Comparison of ENCODE assay signal across 7 cellular contexts in the genomic region with DNA sequence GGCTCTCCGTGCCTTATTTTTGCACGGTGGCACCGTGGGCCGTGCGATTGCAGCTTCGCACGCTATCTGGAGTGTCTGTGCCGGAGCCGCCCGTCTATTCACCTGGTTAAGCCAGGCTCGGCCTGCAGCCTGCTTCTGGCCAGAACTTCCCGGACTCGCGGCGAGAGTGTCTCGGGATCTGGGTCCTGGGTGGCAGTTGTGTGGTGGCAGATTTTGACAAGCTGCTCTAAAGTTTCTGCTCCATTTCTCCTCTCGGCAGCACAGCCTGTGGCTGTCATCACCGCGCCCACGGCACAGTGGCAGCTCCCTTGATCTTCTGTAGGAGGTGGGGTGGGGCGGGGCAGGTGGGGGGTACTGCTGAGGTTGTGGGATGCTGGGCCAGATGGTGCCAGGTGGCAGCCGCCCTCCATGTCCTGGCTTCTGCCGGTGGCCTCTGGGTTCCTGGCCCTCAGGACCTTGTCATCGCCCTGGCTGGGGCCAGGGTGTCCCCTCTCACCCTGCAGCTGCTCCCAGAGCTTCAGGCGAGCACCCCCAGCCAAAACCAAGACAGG.
DNase-seq lines count a peak whose midpoint lies in the region; ATAC-seq and TF ChIP-seq lines count a peak whose summit lies in the region.

No MANE protein-coding gene starts in this region.

- peaks cover 36% of the 10 kb centered on the region for H3K4me1 Mint-ChIP-seq in dendritic cell treated with granulocyte-macrophage colony-stimulating factor and Interleukin-4, amounts not matched to agents 40 ng/mL and 50 ng/mL, for 4 days (ENCODE audit: low read depth)

- CTCF ChIA-PET in HEK293 (lab: Yijun Ruan, JAX) (interaction anchor here (0.5 to 1.1 kb wide), 8 partner anchors 11 to 1232 kb away, joined by 3 to 7 read pairs (median 4); no protein-coding TSS in a partner anchor), RWPE1 (lab: Yijun Ruan, JAX) (interaction anchor here (0.6 to 2.0 kb wide), 7 partner anchors 25 to 727 kb away, joined by 3 to 23 read pairs (median 4); no protein-coding TSS in a partner anchor)

- H3K4me3 ChIP-seq in HEK293 (ENCODE audit: low read depth, low read length) (peak overlapping the region; percentile 31), muscle layer of colon (ENCODE audit: low read depth in 1 of 2, low read length in 2 of 2) (peak overlapping the region; percentile 41 to 58), tibial artery (peak overlapping the region; percentile 44 to 49)

- POLR2A ChIA-PET in HEK293 (lab: Yijun Ruan, JAX) (interaction anchor here (0.6 to 2.3 kb wide), 2 partner anchors 18 to 99 kb away, joined by 3 to 7 read pairs; no protein-coding TSS in a partner anchor), RWPE1 (lab: Yijun Ruan, JAX; ENCODE audit: low non-redundant PET) (no interaction called here)

- H3K36me3 ChIP-seq in HEK293 (ENCODE audit: control insufficient read depth in 2 of 2, insufficient read depth in 1 of 2, low read length in 2 of 2): no peaks in the 10 kb centered on the region
- H3K36me3 ChIP-seq in muscle layer of colon (ENCODE audit: insufficient read depth, low read length): no peaks in the 10 kb centered on the region
- no peaks in the 10 kb centered on the region for H3K36me3 ChIP-seq in tibial artery

- H3K36me3 Mint-ChIP-seq in dendritic cell treated with granulocyte-macrophage colony-stimulating factor and Interleukin-4, amounts not matched to agents 40 ng/mL and 50 ng/mL, for 4 days (ENCODE audit: low read depth): no peaks in the 10 kb centered on the region

- H3K4me3 Mint-ChIP-seq in dendritic cell treated with granulocyte-macrophage colony-stimulating factor and Interleukin-4, amounts not matched to agents 40 ng/mL and 50 ng/mL, for 4 days: peak overlapping the region; percentile 91

- H3K27me3 Mint-ChIP-seq in dendritic cell treated with granulocyte-macrophage colony-stimulating factor and Interleukin-4, amounts not matched to agents 40 ng/mL and 50 ng/mL, for 4 days: peaks cover 38% of the 10 kb centered on the region

- DNase-seq in RWPE1 (ENCODE audit: low spot score): no peak
- DNase-seq in tibial artery: peak in 1 of 2 donors; percentile 66
- DNase-seq in COLO829 (ENCODE audit: low spot score): no peak

- no peak for ATAC-seq in HG03571 (IDR thresholded peaks at IDR 0.05; ENCODE audit: unreplicated experiment)

- H3K9me3 Mint-ChIP-seq in dendritic cell treated with granulocyte-macrophage colony-stimulating factor and Interleukin-4, amounts not matched to agents 40 ng/mL and 50 ng/mL, for 4 days: no peaks in the 10 kb centered on the region

- peak overlapping the region; percentile 39 for H3K27ac Mint-ChIP-seq in dendritic cell treated with granulocyte-macrophage colony-stimulating factor and Interleukin-4, amounts not matched to agents 40 ng/mL and 50 ng/mL, for 4 days

- intact Hi-C loops in dendritic cell treated with granulocyte-macrophage colony-stimulating factor and Interleukin-4, amounts not matched to agents 40 ng/mL and 50 ng/mL, for 4 days (cut with micrococcal nuclease): loop anchor here (5.0 to 10.0 kb wide), 2 partner anchors 64 to 116 kb away; a partner anchor contains a TSS
- intact Hi-C loops in tibial artery (cut with DNase I; ENCODE audit: low total_unique reads): no loop called here

- TF ChIP-seq CTCF in HEK293 (tag by site-specific recombination; IDR thresholded peaks at IDR 0.05) (no peak), RWPE1 (conservative IDR thresholded peaks at IDR 0.05; ENCODE audit: low read depth) (no peak), tibial artery (IDR thresholded peaks at IDR 0.05) (no peak)

- no peaks in the 10 kb centered on the region for H3K9me3 ChIP-seq in HEK293 (ENCODE audit: control insufficient read depth, insufficient read depth, low read depth, low read length)
- no peaks in the 10 kb centered on the region for H3K9me3 ChIP-seq in muscle layer of colon (ENCODE audit: low read length)
- H3K9me3 ChIP-seq in tibial artery: no peaks in the 10 kb centered on the region

- H3K9ac ChIP-seq in muscle layer of colon (ENCODE audit: low read length): no peak overlapping the region

- no peak overlapping the region for H3K27ac ChIP-seq in HEK293 (ENCODE audit: extremely low read depth, low read depth, low read length)
- peak overlapping the region; percentile 60 for H3K27ac ChIP-seq in RWPE1
- H3K27ac ChIP-seq in muscle layer of colon (ENCODE audit: low read depth, low read length): peak overlapping the region; percentile 63
- H3K27ac ChIP-seq in tibial artery: peak overlapping the region; percentile 25 to 60

- H3K27me3 ChIP-seq in muscle layer of colon (ENCODE audit: control insufficient read depth in 1 of 2, insufficient read depth in 2 of 2, low read length in 2 of 2): peaks cover 10 to 70% of the 10 kb centered on the region in 2 donors
- peaks cover 0 to 86% of the 10 kb centered on the region in 2 donors for H3K27me3 ChIP-seq in tibial artery

- H3K4me1 ChIP-seq in HEK293 (ENCODE audit: control insufficient read depth, insufficient read depth, low read length) (peaks cover 6% of the 10 kb centered on the region; the same call in 1 of the 2 replicates), muscle layer of colon (ENCODE audit: insufficient read depth, low read length) (peaks cover 18% of the 10 kb centered on the region), tibial artery (peaks cover 0 to 49% (median 40%) of the 10 kb centered on the region in 4 donors)

TF ChIP-seq in HEK293, 187 proteins besides CTCF, POLR2A, EP300 and RAD21 (continues in another document):
- no peak; the same call in 1 of the 2 replicates for TF ChIP-seq ZNF335 (tag by site-specific recombination; conservative IDR thresholded peaks at IDR 0.05)
- no peak for TF ChIP-seq ZSCAN23 (tag by site-specific recombination; IDR thresholded peaks at IDR 0.05)
- peak; percentile 41 for TF ChIP-seq ZNF623 (tag by site-specific recombination; IDR thresholded peaks at IDR 0.05)
- no peak for TF ChIP-seq YY2 (tag by site-specific recombination; IDR thresholded peaks at IDR 0.05)
- no peak for TF ChIP-seq ZNF48 (tag by site-specific recombination; IDR thresholded peaks at IDR 0.05)
- TF ChIP-seq GLIS2 (tag by site-specific recombination; IDR thresholded peaks at IDR 0.05): no peak
- no peak for TF ChIP-seq ZNF169 (tag by site-specific recombination; IDR thresholded peaks at IDR 0.05)
- TF ChIP-seq ZNF600 (tag by site-specific recombination; IDR thresholded peaks at IDR 0.05): peak; percentile 55
- TF ChIP-seq ZFHX2 (tag by site-specific recombination; conservative IDR thresholded peaks at IDR 0.05): peak; percentile 96
- TF ChIP-seq, protein P1, sequence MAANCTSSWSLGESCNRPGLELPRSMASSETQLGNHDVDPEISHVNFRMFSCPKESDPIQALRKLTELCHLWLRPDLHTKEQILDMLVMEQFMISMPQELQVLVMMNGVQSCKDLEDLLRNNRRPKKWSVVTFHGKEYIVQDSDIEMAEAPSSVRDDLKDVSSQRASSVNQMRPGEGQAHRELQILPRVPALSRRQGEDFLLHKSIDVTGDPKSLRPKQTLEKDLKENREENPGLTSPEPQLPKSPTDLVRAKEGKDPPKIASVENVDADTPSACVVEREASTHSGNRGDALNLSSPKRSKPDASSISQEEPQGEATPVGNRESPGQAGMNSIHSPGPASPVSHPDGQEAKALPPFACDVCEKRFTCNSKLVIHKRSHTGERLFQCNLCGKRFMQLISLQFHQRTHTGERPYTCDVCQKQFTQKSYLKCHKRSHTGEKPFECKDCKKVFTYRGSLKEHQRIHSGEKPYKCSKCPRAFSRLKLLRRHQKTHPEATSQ (tag by site-specific recombination; IDR thresholded peaks at IDR 0.05): no peak
- TF ChIP-seq ZNF544 (tag by site-specific recombination; IDR thresholded peaks at IDR 0.05): no peak
- no peak for TF ChIP-seq ZNF433 (tag by site-specific recombination; IDR thresholded peaks at IDR 0.05; ENCODE audit: low read depth)
- TF ChIP-seq ZFP3 (tag by site-specific recombination; IDR thresholded peaks at IDR 0.05; ENCODE audit: low read depth): no peak
- TF ChIP-seq, protein P2, sequence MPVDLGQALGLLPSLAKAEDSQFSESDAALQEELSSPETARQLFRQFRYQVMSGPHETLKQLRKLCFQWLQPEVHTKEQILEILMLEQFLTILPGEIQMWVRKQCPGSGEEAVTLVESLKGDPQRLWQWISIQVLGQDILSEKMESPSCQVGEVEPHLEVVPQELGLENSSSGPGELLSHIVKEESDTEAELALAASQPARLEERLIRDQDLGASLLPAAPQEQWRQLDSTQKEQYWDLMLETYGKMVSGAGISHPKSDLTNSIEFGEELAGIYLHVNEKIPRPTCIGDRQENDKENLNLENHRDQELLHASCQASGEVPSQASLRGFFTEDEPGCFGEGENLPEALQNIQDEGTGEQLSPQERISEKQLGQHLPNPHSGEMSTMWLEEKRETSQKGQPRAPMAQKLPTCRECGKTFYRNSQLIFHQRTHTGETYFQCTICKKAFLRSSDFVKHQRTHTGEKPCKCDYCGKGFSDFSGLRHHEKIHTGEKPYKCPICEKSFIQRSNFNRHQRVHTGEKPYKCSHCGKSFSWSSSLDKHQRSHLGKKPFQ (tag by site-specific recombination; IDR thresholded peaks at IDR 0.05): no peak
- no peak for TF ChIP-seq ZNF404 (tag by site-specific recombination; IDR thresholded peaks at IDR 0.05)
- TF ChIP-seq, protein P3, sequence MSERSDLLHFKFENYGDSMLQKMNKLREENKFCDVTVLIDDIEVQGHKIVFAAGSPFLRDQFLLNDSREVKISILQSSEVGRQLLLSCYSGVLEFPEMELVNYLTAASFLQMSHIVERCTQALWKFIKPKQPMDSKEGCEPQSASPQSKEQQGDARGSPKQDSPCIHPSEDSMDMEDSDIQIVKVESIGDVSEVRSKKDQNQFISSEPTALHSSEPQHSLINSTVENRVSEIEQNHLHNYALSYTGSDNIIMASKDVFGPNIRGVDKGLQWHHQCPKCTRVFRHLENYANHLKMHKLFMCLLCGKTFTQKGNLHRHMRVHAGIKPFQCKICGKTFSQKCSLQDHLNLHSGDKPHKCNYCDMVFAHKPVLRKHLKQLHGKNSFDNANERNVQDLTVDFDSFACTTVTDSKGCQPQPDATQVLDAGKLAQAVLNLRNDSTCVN (tag by site-specific recombination; optimal IDR thresholded peaks at IDR 0.05): no peak
- no peak for TF ChIP-seq ZNF155 (tag by site-specific recombination; IDR thresholded peaks at IDR 0.05)
- TF ChIP-seq ZNF843 (tag by site-specific recombination; IDR thresholded peaks at IDR 0.05): no peak
- TF ChIP-seq EGR2 (tag by site-specific recombination; IDR thresholded peaks at IDR 0.05; ENCODE audit: low read depth): peak; percentile 92
- no peak for TF ChIP-seq ZNF560 (tag by site-specific recombination; IDR thresholded peaks at IDR 0.05; ENCODE audit: borderline replicate concordance)
- TF ChIP-seq ZNF302 (tag by site-specific recombination; IDR thresholded peaks at IDR 0.05; ENCODE audit: low read depth): no peak
- no peak for TF ChIP-seq ZNF211 (tag by site-specific recombination; IDR thresholded peaks at IDR 0.05; ENCODE audit: low read depth)
- TF ChIP-seq ZNF266 (tag by site-specific recombination; IDR thresholded peaks at IDR 0.05; ENCODE audit: low read depth): no peak
